Comparison of ENCODE assay signal across 8 cellular contexts in the genomic region with DNA sequence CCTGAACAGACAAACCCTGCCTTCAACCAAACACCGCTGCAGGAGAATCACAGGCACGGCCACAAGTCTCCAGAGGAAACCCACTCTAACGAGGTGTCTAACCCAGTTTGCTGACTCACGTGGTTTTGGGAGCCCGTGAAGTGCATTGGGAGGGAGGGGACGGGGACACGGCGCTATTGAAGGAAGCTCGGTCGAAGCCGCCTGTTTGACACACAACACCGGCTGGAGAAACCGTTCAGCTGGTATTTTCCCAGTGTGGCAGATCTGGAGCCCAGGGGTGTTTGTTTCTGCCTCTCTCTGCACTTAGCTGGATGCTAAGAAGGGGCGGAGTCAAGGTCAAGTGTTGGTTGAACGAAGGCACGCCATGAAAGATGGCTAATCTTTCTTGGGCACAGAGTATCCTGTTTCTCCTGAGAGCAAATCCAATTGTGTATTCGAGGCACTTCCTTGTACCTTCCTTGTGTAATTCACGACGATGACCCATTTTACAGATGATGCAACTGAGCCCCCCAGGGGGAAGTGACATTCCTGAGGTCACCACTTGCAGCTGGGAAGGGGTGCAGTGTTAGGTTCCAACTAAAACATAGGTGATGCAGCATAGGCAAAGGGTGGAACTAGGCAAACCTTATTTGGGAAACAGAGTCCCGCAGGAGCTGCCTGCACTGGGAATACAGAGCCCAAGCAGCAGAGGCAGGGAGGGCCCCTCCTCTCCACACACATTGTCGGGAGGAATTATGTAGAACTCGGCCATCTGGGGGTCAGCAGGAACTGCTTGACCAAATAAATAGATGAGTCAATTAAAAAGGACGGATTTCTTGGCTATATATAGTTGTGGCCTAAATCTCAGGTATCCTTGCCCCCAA. TPM values are rescaled to one million over a fixed set of nuclear protein-coding genes. Genes with fewer than 3 reads are reported as not detected.
DNase-seq lines count a peak whose midpoint lies in the region; ATAC-seq, FAIRE-seq and TF ChIP-seq lines count a peak whose summit lies in the region.

No MANE protein-coding gene starts in this region.

- H3K9me1 ChIP-seq in K562 (ENCODE audit: control insufficient read depth, insufficient read depth, low read length), result no peaks in the 10 kb centered on the region

- peak overlapping the region; percentile 31; the same call in 1 of the 3 replicates for H3K27ac ChIP-seq in K562 (ENCODE audit: extremely low read depth, low read depth, low read length)

- no peak overlapping the region for H2AFZ ChIP-seq in K562 (ENCODE audit: low read depth, low read length)

- H3K27me3 ChIP-seq in K562 (ENCODE audit: control insufficient read depth in 2 of 2, insufficient read depth in 2 of 2, low read length in 2 of 2), result no peaks in the 10 kb centered on the region

- H3K79me2 ChIP-seq in K562 (ENCODE audit: control insufficient read depth, insufficient read depth, low read length), result peaks cover 99% of the 10 kb centered on the region

- H3K27ac Mint-ChIP-seq in stimulated activated effector memory CD8-positive, alpha-beta T cell treated with anti-CD3 and anti-CD28 coated beads, Interleukin-12 subunit alpha, Interleukin-12 subunit beta, amount 100 ng/mL, for 72 hours, result peak overlapping the region; percentile 91

- H3K4me3 ChIP-seq in K562, result no peak overlapping the region

- peaks cover 93% of the 10 kb centered on the region for H3K36me3 ChIP-seq in K562 (ENCODE audit: control insufficient read depth, insufficient read depth, low read length)

- no peak for TF ChIP-seq EP300 in K562 (IDR thresholded peaks at IDR 0.05; ENCODE audit: low read length)

- peak; percentile 54 for FAIRE-seq in K562 (lab: Jason Lieb, UNC)

- peaks cover 30% of the 10 kb centered on the region for H4K20me1 ChIP-seq in K562 (replicated peaks; ENCODE audit: control insufficient read depth, insufficient read depth, low read length)

- H3K9me3 Mint-ChIP-seq in stimulated activated effector memory CD8-positive, alpha-beta T cell treated with anti-CD3 and anti-CD28 coated beads, Interleukin-12 subunit alpha, Interleukin-12 subunit beta, amount 100 ng/mL, for 72 hours, result no peaks in the 10 kb centered on the region

- no peaks in the 10 kb centered on the region for H3K9me3 ChIP-seq in K562 (replicated peaks; ENCODE audit: control insufficient read depth, insufficient read depth, low read depth, low read length)

- no peak for TF ChIP-seq CTCF in K562 (IDR thresholded peaks at IDR 0.05 in 2 of 3, conservative IDR thresholded peaks at IDR 0.05 in 1 of 3; ENCODE audit: insufficient read depth in 2 of 3, low read depth in 1 of 3, low read length in 3 of 3)

- TF ChIP-seq POLR2A in K562 (conservative IDR thresholded peaks at IDR 0.05), result no peak

- peaks cover 21 to 40% of the 10 kb centered on the region in 2 experiments; a peak in 4 of 5 replicates for H3K4me1 ChIP-seq in K562 (replicated peaks in 1 of 2; ENCODE audit: control insufficient read depth in 2 of 2, insufficient read depth in 2 of 2, low read length in 2 of 2)

- intact Hi-C loops in K562 (cut with micrococcal nuclease), result no loop called here

- H3K4me1 Mint-ChIP-seq in stimulated activated effector memory CD8-positive, alpha-beta T cell treated with anti-CD3 and anti-CD28 coated beads, Interleukin-12 subunit alpha, Interleukin-12 subunit beta, amount 100 ng/mL, for 72 hours, result peaks cover 77% of the 10 kb centered on the region

- ATAC-seq in K562 (peak; percentile 36), HG03354 (IDR thresholded peaks at IDR 0.05; ENCODE audit: poor library complexity, severe bottlenecking, unreplicated experiment) (no peak), GM19395 (IDR thresholded peaks at IDR 0.05; ENCODE audit: unreplicated experiment) (no peak)
- peak; percentile 69 for ATAC-seq in stimulated activated effector memory CD8-positive, alpha-beta T cell treated with anti-CD3 and anti-CD28 coated beads, Interleukin-12 subunit alpha, Interleukin-12 subunit beta, amount 100 ng/mL, for 72 hours

- CTCF ChIA-PET in K562 (lab: Yijun Ruan, JAX; ENCODE audit: low intra/inter-chr PET ratio), result no interaction called here

- DNase-seq in activated CD4-positive, alpha-beta T cell treated with anti-CD3 and anti-CD28 coated beads for 4 hours, result peak; percentile 35 to 39
- DNase-seq in activated CD4-positive, alpha-beta T cell treated with anti-CD3 and anti-CD28 coated beads for 48 hours, result no peak
- peak; percentile 86 for DNase-seq in RPMI7951 (ENCODE audit: low read depth)
- peak in 3 of 4 experiments; percentile 50 to 52 (median 51) for DNase-seq in K562 (ENCODE audit: extremely low read depth in 1 of 4, low spot score in 3 of 4)
- peak; percentile 31 to 71 for DNase-seq in stimulated activated effector memory CD8-positive, alpha-beta T cell treated with anti-CD3 and anti-CD28 coated beads, Interleukin-12 subunit alpha, Interleukin-12 subunit beta, amount 100 ng/mL, for 72 hours (ENCODE audit: low spot score in 2 of 2)
- DNase-seq in GM03348 (ENCODE audit: low spot score), result no peak

- H3K4me2 ChIP-seq in K562 (ENCODE audit: insufficient read depth, low read length), result no peak overlapping the region

- in situ Hi-C loops in K562 (cut with MboI), result no loop called here

- peaks cover 12% of the 10 kb centered on the region for H3K36me3 Mint-ChIP-seq in stimulated activated effector memory CD8-positive, alpha-beta T cell treated with anti-CD3 and anti-CD28 coated beads, Interleukin-12 subunit alpha, Interleukin-12 subunit beta, amount 100 ng/mL, for 72 hours

- peak overlapping the region in 1 of 2 experiments; percentile 45; a peak in 1 of 4 replicates for H3K9ac ChIP-seq in K562 (ENCODE audit: insufficient read depth in 1 of 2, low read depth in 2 of 2, low read length in 2 of 2)

- H3K4me3 Mint-ChIP-seq in stimulated activated effector memory CD8-positive, alpha-beta T cell treated with anti-CD3 and anti-CD28 coated beads, Interleukin-12 subunit alpha, Interleukin-12 subunit beta, amount 100 ng/mL, for 72 hours, result peak overlapping the region; percentile 73

- WGBS in K562 (ENCODE audit: insufficient coverage, low coverage, missing lambda C conversion rate), result 61% methylated on average over 19 of the region's 23 CpGs

- no peak for TF ChIP-seq RAD21 in K562 (CRISPR knock-in tag; conservative IDR thresholded peaks at IDR 0.05 in 1 of 2, IDR thresholded peaks at IDR 0.05 in 1 of 2)

- POLR2A ChIA-PET in K562 (lab: Yijun Ruan, JAX), result interaction anchor here (0.6 to 5.9 kb wide), 4 partner anchors 9 to 272 kb away, joined by 3 to 34 read pairs (median 4); no protein-coding TSS in a partner anchor

- BruUV-seq in K562 (replicated peaks; lab: Mats Ljungman, UMichigan), result no TSS peak

TF ChIP-seq in K562, 482 proteins besides CTCF, POLR2A, EP300 and RAD21 (continues in another document):
- peak; percentile 84 for TF ChIP-seq ESRRA (IDR thresholded peaks at IDR 0.05; ENCODE audit: borderline replicate concordance, low read depth)
- TF ChIP-seq MAFG (tag; conservative IDR thresholded peaks at IDR 0.05), result peak; percentile 67
- TF ChIP-seq YY1 (IDR thresholded peaks at IDR 0.05; ENCODE audit: borderline replicate concordance in 1 of 3, control insufficient read depth in 1 of 3, extremely low read depth in 1 of 3, insufficient read depth in 3 of 3, insufficient read length in 1 of 3, insufficient replicate concordance in 2 of 3, low read depth in 1 of 3, low read length in 2 of 3), result no peak
- TF ChIP-seq BCL6 (CRISPR knock-in tag; IDR thresholded peaks at IDR 0.05), result no peak
- TF ChIP-seq, protein P1, sequence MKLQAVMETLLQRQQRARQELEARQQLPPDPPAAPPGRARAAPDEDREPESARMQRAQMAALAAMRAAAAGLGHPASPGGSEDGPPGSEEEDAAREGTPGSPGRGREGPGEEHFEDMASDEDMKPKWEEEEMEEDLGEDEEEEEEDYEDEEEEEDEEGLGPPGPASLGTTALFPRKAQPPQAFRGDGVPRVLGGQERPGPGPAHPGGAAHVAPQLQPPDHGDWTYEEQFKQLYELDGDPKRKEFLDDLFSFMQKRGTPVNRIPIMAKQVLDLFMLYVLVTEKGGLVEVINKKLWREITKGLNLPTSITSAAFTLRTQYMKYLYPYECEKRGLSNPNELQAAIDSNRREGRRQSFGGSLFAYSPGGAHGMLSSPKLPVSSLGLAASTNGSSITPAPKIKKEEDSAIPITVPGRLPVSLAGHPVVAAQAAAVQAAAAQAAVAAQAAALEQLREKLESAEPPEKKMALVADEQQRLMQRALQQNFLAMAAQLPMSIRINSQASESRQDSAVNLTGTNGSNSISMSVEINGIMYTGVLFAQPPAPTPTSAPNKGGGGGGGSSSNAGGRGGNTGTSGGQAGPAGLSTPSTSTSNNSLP (IDR thresholded peaks at IDR 0.05; ENCODE audit: borderline replicate concordance, low read depth, low read length), result no peak
- peak in 1 of 2 experiments; percentile 66; a peak in 2 of 4 replicates for TF ChIP-seq RCOR1 (IDR thresholded peaks at IDR 0.05; ENCODE audit: borderline replicate concordance in 1 of 2, low read depth in 2 of 2, low read length in 2 of 2)
- peak; percentile 88 for TF ChIP-seq ZNF316 (IDR thresholded peaks at IDR 0.05)

RNA-seq across cellular contexts. Expression of gene SLC6A6, which starts 22.5 kb away (rescaled TPM):
- total RNA-seq in RPMI7951 (2014; rRNA removed; shearing (Covaris generic)), result 58.6 and 59.0 TPM in 2 replicates
- 361 and 756 TPM in 2 replicates for total RNA-seq in K562 (2011; cell fraction: chromatin; rRNA removed; ENCODE audit: low replicate concordance)
- 315 and 326 TPM in 2 replicates for total RNA-seq in K562 (2011; cell fraction: nucleolus; rRNA removed)
- total RNA-seq in K562 (2011; cell fraction: nucleoplasm; rRNA removed), result 358 and 388 TPM in 2 replicates
- 106 and 223 TPM in 2 replicates for total RNA-seq in K562 (2014; rRNA removed)
- 79.6 and 90.2 TPM in 2 replicates for total RNA-seq in K562 (2014; rRNA removed; fragmentation: Illumina TruSeq; extraction: Trizol)
- total RNA-seq in K562 (2015; rRNA removed; fragmentation: Illumina TruSeq; extraction: Trizol), result 91.9 and 93.2 TPM in 2 replicates
- 194 and 203 TPM in 2 replicates for total RNA-seq in K562 (2021)
- 71.4 and 100 TPM in 2 replicates for polyA plus RNA-seq in K562 (2011; rRNA removed)
- 56.5 and 73.9 TPM in 2 replicates for polyA plus RNA-seq in K562 (2011; cell fraction: cytosol; rRNA removed)
- polyA plus RNA-seq in K562 (2011; cell fraction: nucleus; rRNA removed), result 434 and 457 TPM in 2 replicates
- polyA plus RNA-seq in K562 (2012), result 52.3 and 64.9 TPM in 2 replicates
- 121 and 139 TPM in 2 replicates for polyA plus RNA-seq in K562 (2014; fragmentation: Illumina TruSeq; extraction: Trizol)
- polyA plus RNA-seq in K562 (2014; fragmentation: Nextera tagmentation; extraction: Ambion mirVana), result 10 to 100 TPM; 12.3 to 14.8 TPM
- polyA plus RNA-seq in K562 (2014; rRNA removed), result 111 and 129 TPM in 2 replicates
- 75.5 and 106 TPM in 2 replicates for polyA minus RNA-seq in K562 (2011; rRNA and poly(A)+ RNA removed)
- polyA minus RNA-seq in K562 (2011; cell fraction: cytosol; rRNA and poly(A)+ RNA removed), result 40.8 and 83.0 TPM in 2 replicates
- polyA minus RNA-seq in K562 (2011; cell fraction: nucleus; rRNA and poly(A)+ RNA removed), result 138 and 192 TPM in 2 replicates

Comparison
In these comparisons a context has a peak if more than half of its experiments do, and no peak if none do; other contexts are left out.
1. DNase-seq: peak in activated CD4-positive, alpha-beta T cell treated with anti-CD3 and anti-CD28 coated beads for 4 hours (2 of 2), RPMI7951 (single experiment), K562 (3 of 4) and stimulated activated effector memory CD8-positive, alpha-beta T cell treated with anti-CD3 and anti-CD28 coated beads, Interleukin-12 subunit alpha, Interleukin-12 subunit beta, amount 100 ng/mL, for 72 hours (2 of 2); none in activated CD4-positive, alpha-beta T cell treated with anti-CD3 and anti-CD28 coated beads for 48 hours (single experiment) and GM03348 (single experiment).
2. ATAC-seq: peak in K562 (single experiment) and stimulated activated effector memory CD8-positive, alpha-beta T cell treated with anti-CD3 and anti-CD28 coated beads, Interleukin-12 subunit alpha, Interleukin-12 subunit beta, amount 100 ng/mL, for 72 hours (single experiment); none in HG03354 (single experiment) and GM19395 (single experiment).